In genomic region chr3:107064445-107065060, GRCh38 we compare ENCODE assay signal across 8 cellular contexts.
DNase-seq lines count a peak whose midpoint lies in the region; ATAC-seq, FAIRE-seq and TF ChIP-seq lines count a peak whose summit lies in the region.

No MANE protein-coding gene starts in this region.

- no peak for TF ChIP-seq EP300 in upper lobe of left lung (IDR thresholded peaks at IDR 0.05)

- intact Hi-C loops in PC-3 (cut with micrococcal nuclease), result loop anchor here (1.0 to 5.0 kb wide), 4 partner anchors 54 to 1377 kb away; no protein-coding TSS in a partner anchor

- peak; percentile 17 for FAIRE-seq in G401.6 (lab: Jason Lieb, UNC)

- POLR2A ChIA-PET in PC-3 (lab: Charles Lee; ENCODE audit: unreplicated experiment), result interaction anchor here (0.5 to 0.6 kb wide), 2 partner anchors 24 to 222 kb away, joined by 4 read pairs; no protein-coding TSS in a partner anchor

- in situ Hi-C loops in GM23248 (cut with MboI), result loop anchor here (25.0 kb wide), 1 partner anchor 1377 kb away; no protein-coding TSS in a partner anchor

- H3K9me3 ChIP-seq in GM23248 (ENCODE audit: low read depth) (no peaks in the 10 kb centered on the region), PC-3 (ENCODE audit: low read length) (no peaks in the 10 kb centered on the region), upper lobe of left lung (no peaks in the 10 kb centered on the region)

- no TSS peak for BruUV-seq in PC-3 (replicated peaks; lab: Mats Ljungman, UMichigan)

- no peaks in the 10 kb centered on the region for H3K79me2 ChIP-seq in GM23248 (ENCODE audit: insufficient read depth)
- H3K79me2 ChIP-seq in PC-3 (ENCODE audit: low read length), result no peaks in the 10 kb centered on the region

- 12% methylated on average over 8 of the region's 8 CpGs for WGBS in GM23248 (ENCODE audit: low coverage in 1 of 2, low lambda C conversion rate in 2 of 2, missing lambda C conversion rate in 2 of 2), 2 experiments
- WGBS in upper lobe of left lung, 2 donors, result 10 to 11% methylated on average over 8 of the region's 8 CpGs

- no peak for TF ChIP-seq POLR2A in upper lobe of left lung (IDR thresholded peaks at IDR 0.05)

- H3K4me2 ChIP-seq in GM23248 (ENCODE audit: unreplicated experiment) (peak overlapping the region; percentile 50), PC-3 (ENCODE audit: low read length) (peak overlapping the region; percentile 39; the same call in 1 of the 2 replicates)

- H3K9ac ChIP-seq in GM23248 (peak overlapping the region; percentile 17; the same call in 1 of the 2 replicates), PC-3 (ENCODE audit: low read length) (no peak overlapping the region)

- H3K27me3 ChIP-seq in GM23248 (replicated peaks; ENCODE audit: insufficient read depth) (no peaks in the 10 kb centered on the region), PC-3 (ENCODE audit: low read length) (no peaks in the 10 kb centered on the region), upper lobe of left lung (no peaks in the 10 kb centered on the region)

- DNase-seq in GM23248, result peak; percentile 80
- DNase-seq in KG1 (lab: John Stamatoyannopoulos, UW), result peak; percentile 59
- peak; percentile 91 for DNase-seq in PC-3
- peak; percentile 66 to 70 for DNase-seq in activated T-cell treated with anti-CD3 and anti-CD28 coated beads, Interleukin-2, amount 50 U/mL, for 48 hours
- peak; percentile 65 to 90 for DNase-seq in foreskin fibroblast
- peak; percentile 32 for DNase-seq in occipital lobe (lab: John Stamatoyannopoulos, UW)
- peak in 1 of 2 donors; percentile 38 for DNase-seq in upper lobe of left lung

- peaks cover 45% of the 10 kb centered on the region for H3F3A ChIP-seq in GM23248 (ENCODE audit: insufficient read depth)
- H3F3A ChIP-seq in PC-3 (ENCODE audit: low read length, unreplicated experiment), result no peaks in the 10 kb centered on the region

- ATAC-seq in PC-3 (peak; percentile 84), upper lobe of left lung (ENCODE audit: low FRiP score in 2 of 2) (peak; percentile 79 to 90)

- H3K9me2 ChIP-seq in GM23248 (ENCODE audit: insufficient read depth) (no peaks in the 10 kb centered on the region), PC-3 (replicated peaks; ENCODE audit: low read length) (no peaks in the 10 kb centered on the region)

- H4K20me1 ChIP-seq in GM23248 (ENCODE audit: insufficient read depth) (no peaks in the 10 kb centered on the region), PC-3 (ENCODE audit: low read length) (no peaks in the 10 kb centered on the region)

- no peaks in the 10 kb centered on the region for H3K36me3 ChIP-seq in GM23248 (ENCODE audit: low read depth)
- H3K36me3 ChIP-seq in PC-3 (ENCODE audit: low read depth, low read length), result no peaks in the 10 kb centered on the region
- H3K36me3 ChIP-seq in upper lobe of left lung, result no peaks in the 10 kb centered on the region

- CTCF ChIA-PET in PC-3 (lab: Charles Lee), result interaction anchor here (0.6 to 0.7 kb wide), 5 partner anchors 18 to 462 kb away, joined by 3 to 5 read pairs (median 4); no protein-coding TSS in a partner anchor

- no peak overlapping the region for H3K4me3 ChIP-seq in GM23248
- no peak overlapping the region for H3K4me3 ChIP-seq in PC-3 (ENCODE audit: low read length)
- H3K4me3 ChIP-seq in foreskin fibroblast (ENCODE audit: low read depth in 1 of 2, low read length in 2 of 2), result no peak overlapping the region
- no peak overlapping the region for H3K4me3 ChIP-seq in upper lobe of left lung

- H3K27ac ChIP-seq in GM23248 (peak overlapping the region; percentile 52), PC-3 (ENCODE audit: low read length) (no peak overlapping the region), upper lobe of left lung (no peak overlapping the region)

- peak overlapping the region; percentile 76 for H2AFZ ChIP-seq in GM23248
- H2AFZ ChIP-seq in PC-3 (ENCODE audit: low read length), result peak overlapping the region; percentile 44

- TF ChIP-seq CTCF in PC-3 (conservative IDR thresholded peaks at IDR 0.05; ENCODE audit: low read depth, low read length) (peak; percentile 95), foreskin fibroblast (IDR thresholded peaks at IDR 0.05; ENCODE audit: low read depth, low read length) (peak; percentile 81), upper lobe of left lung (IDR thresholded peaks at IDR 0.05) (peak; percentile 34 to 75 (median 58))

- H3K4me1 ChIP-seq in GM23248 (ENCODE audit: insufficient read depth) (peaks cover 64% of the 10 kb centered on the region), PC-3 (ENCODE audit: insufficient read depth, low read length) (peaks cover 16% of the 10 kb centered on the region), upper lobe of left lung (no peaks in the 10 kb centered on the region)
